ENCODE assay signal across 1 cellular context in the genomic region with DNA sequence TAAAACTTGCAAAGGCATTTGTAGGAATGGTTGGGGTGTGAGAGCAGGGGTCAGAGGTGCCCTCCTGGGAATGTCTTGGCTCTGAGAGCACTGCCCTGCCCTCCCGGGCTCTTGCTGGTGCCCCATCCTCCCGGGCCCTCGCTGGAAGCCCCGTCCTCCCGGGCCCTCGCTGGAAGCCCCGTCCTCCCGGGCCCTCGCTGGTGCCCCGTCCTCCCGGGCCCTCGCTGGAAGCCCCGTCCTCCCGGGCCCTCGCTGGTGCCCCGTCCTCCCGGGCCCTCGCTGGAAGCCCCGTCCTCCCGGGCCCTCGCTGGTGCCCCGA. TPM values are rescaled to one million over a fixed set of nuclear protein-coding genes. Genes with fewer than 3 reads are reported as not detected.
"Had no signal": no experiment of that assay in that cellular context is flagged by ENCODE, and none has a peak within 500 bp of the region (broad histone marks: within the 10 kb centered on the region; RNA-seq: fewer than 3 reads in every experiment).

No MANE protein-coding gene starts in this region.

RNA-seq across cellular contexts. Expression of a gene that starts 48.4 kb away (rescaled TPM):
- total RNA-seq: ascending aorta had no signal
